In genomic region chr9:129946596-129946995, GRCh38 we compare ENCODE assay signal across 12 cellular contexts.
DNase-seq lines count a peak whose midpoint lies in the region; ATAC-seq and TF ChIP-seq lines count a peak whose summit lies in the region.
"Had no signal": no experiment of that assay in that cellular context is flagged by ENCODE, and none has a peak within 500 bp of the region (broad histone marks: within the 10 kb centered on the region; RNA-seq: fewer than 3 reads in every experiment).

No MANE protein-coding gene starts in this region.

- H3K36me3 ChIP-seq in upper lobe of right lung (peaks cover 8% of the 10 kb centered on the region), aorta (ENCODE audit: control insufficient read depth in 1 of 2, insufficient read depth in 2 of 2, low read length in 1 of 2) (no peaks in the 10 kb centered on the region)

- TF ChIP-seq CTCF in upper lobe of right lung (IDR thresholded peaks at IDR 0.05) = no peak

- POLR2A ChIA-PET in activated CD8-positive, alpha-beta T cell treated with anti-CD3 and anti-CD28 coated beads, Interleukin-2, amount 10 ng/mL, durations not matched to agents 7 days and 5 days (lab: Charles Lee) = interaction anchor here (2.1 to 2.6 kb wide), 2 partner anchors 55 to 58 kb away, joined by 8 to 15 read pairs; no protein-coding TSS in a partner anchor

- H3K27ac ChIP-seq in upper lobe of right lung = peak overlapping the region; percentile 69
- peak overlapping the region in 1 of 2 donors; percentile 14 for H3K27ac ChIP-seq in aorta (ENCODE audit: low read depth in 1 of 2, low read length in 2 of 2)

- H3K27ac Mint-ChIP-seq in activated T-cell treated with anti-CD3 and anti-CD28 coated beads, Interleukin-2, amount 50 U/mL, for 72 hours = peak overlapping the region; percentile 96
- H3K27ac Mint-ChIP-seq in activated CD8-positive, alpha-beta T cell treated with anti-CD3 and anti-CD28 coated beads, Interleukin-2, amount 10 ng/mL, durations not matched to agents 7 days and 5 days = peak overlapping the region; percentile 85
- H3K27ac Mint-ChIP-seq: mesothelial cell of epicardium had no signal

- 70 to 71% methylated on average over 2 of the region's 2 CpGs for WGBS in aorta, 2 donors

- H3K27me3 ChIP-seq in upper lobe of right lung = no peaks in the 10 kb centered on the region
- no peaks in the 10 kb centered on the region for H3K27me3 ChIP-seq in aorta (ENCODE audit: control insufficient read depth in 1 of 2, insufficient read depth in 2 of 2, low read length in 1 of 2)
- H3K27me3 ChIP-seq: gastrocnemius medialis had no signal

- CTCF ChIA-PET in activated CD8-positive, alpha-beta T cell treated with anti-CD3 and anti-CD28 coated beads, Interleukin-2, amount 10 ng/mL, durations not matched to agents 7 days and 5 days (lab: Charles Lee) = interaction anchor here (1.0 kb wide), 1 partner anchor 15 kb away, joined by 4 read pairs; no protein-coding TSS in a partner anchor

- peaks cover 5 to 9% of the 10 kb centered on the region in 2 donors for H3K9me3 Mint-ChIP-seq in activated T-cell treated with anti-CD3 and anti-CD28 coated beads, Interleukin-2, amount 50 U/mL, for 72 hours
- peaks cover 12% of the 10 kb centered on the region for H3K9me3 Mint-ChIP-seq in activated CD8-positive, alpha-beta T cell treated with anti-CD3 and anti-CD28 coated beads, Interleukin-2, amount 10 ng/mL, durations not matched to agents 7 days and 5 days (ENCODE audit: insufficient read depth)

- H3K4me1 ChIP-seq in upper lobe of right lung (peaks cover 18% of the 10 kb centered on the region), aorta (ENCODE audit: control insufficient read depth in 1 of 2, insufficient read depth in 2 of 2, low read length in 2 of 2) (peaks cover 4 to 9% of the 10 kb centered on the region in 2 donors)

- peaks cover 72% of the 10 kb centered on the region for H3K4me1 Mint-ChIP-seq in activated T-cell treated with anti-CD3 and anti-CD28 coated beads, Interleukin-2, amount 50 U/mL, for 72 hours (ENCODE audit: low read depth)
- peaks cover 56% of the 10 kb centered on the region for H3K4me1 Mint-ChIP-seq in activated CD8-positive, alpha-beta T cell treated with anti-CD3 and anti-CD28 coated beads, Interleukin-2, amount 10 ng/mL, durations not matched to agents 7 days and 5 days (ENCODE audit: low read depth)
- H3K4me1 Mint-ChIP-seq: mesothelial cell of epicardium had no signal

- no peaks in the 10 kb centered on the region for H3K9me3 ChIP-seq in upper lobe of right lung
- H3K9me3 ChIP-seq in aorta (ENCODE audit: control insufficient read depth, low read length) = no peaks in the 10 kb centered on the region
- H3K9me3 ChIP-seq: gastrocnemius medialis had no signal

- no peak overlapping the region for H3K4me3 ChIP-seq in upper lobe of right lung
- no peak overlapping the region for H3K4me3 ChIP-seq in aorta (ENCODE audit: low read length in 2 of 2)
- H3K4me3 ChIP-seq: gastrocnemius medialis had no signal

- no peak for ATAC-seq in activated T-cell treated with anti-CD3 and anti-CD28 coated beads, Interleukin-2, amount 50 U/mL, for 72 hours (replicated peaks in 1 of 2)
- ATAC-seq in activated CD8-positive, alpha-beta T cell treated with anti-CD3 and anti-CD28 coated beads, Interleukin-2, amount 10 ng/mL, durations not matched to agents 7 days and 5 days = no peak
- ATAC-seq in upper lobe of right lung (peak; percentile 31), left colon (no peak), aorta (ENCODE audit: low FRiP score) (no peak)
- ATAC-seq: gastrocnemius medialis had no signal

- peaks cover 30 to 65% of the 10 kb centered on the region in 2 donors for H3K36me3 Mint-ChIP-seq in activated T-cell treated with anti-CD3 and anti-CD28 coated beads, Interleukin-2, amount 50 U/mL, for 72 hours (ENCODE audit: insufficient read depth in 2 of 2)
- H3K36me3 Mint-ChIP-seq in activated CD8-positive, alpha-beta T cell treated with anti-CD3 and anti-CD28 coated beads, Interleukin-2, amount 10 ng/mL, durations not matched to agents 7 days and 5 days (ENCODE audit: low read depth) = peaks cover 72% of the 10 kb centered on the region

- peak overlapping the region; percentile 50 to 80 for H3K4me3 Mint-ChIP-seq in activated T-cell treated with anti-CD3 and anti-CD28 coated beads, Interleukin-2, amount 50 U/mL, for 72 hours
- no peak overlapping the region for H3K4me3 Mint-ChIP-seq in activated CD8-positive, alpha-beta T cell treated with anti-CD3 and anti-CD28 coated beads, Interleukin-2, amount 10 ng/mL, durations not matched to agents 7 days and 5 days
- H3K4me3 Mint-ChIP-seq: mesothelial cell of epicardium had no signal

- no peak for DNase-seq in activated T-cell treated with anti-CD3 and anti-CD28 coated beads, Interleukin-2, amount 50 U/mL, for 72 hours
- no peak for DNase-seq in activated T-cell treated with anti-CD3 and anti-CD28 coated beads for 4 hours
- DNase-seq in activated CD8-positive, alpha-beta T cell treated with anti-CD3 and anti-CD28 coated beads, Interleukin-2, amount 10 ng/mL, durations not matched to agents 7 days and 5 days = no peak
- DNase-seq in medulla oblongata (ENCODE audit: extremely low spot score) = peak; percentile 71
- no peak for DNase-seq in upper lobe of right lung
- no peak for DNase-seq in left colon
- no peak for DNase-seq in aorta
- no peak for DNase-seq in NCI-H1694 treated with DMSO at 0.1 percent for 48 hours (lab: John Stamatoyannopoulos, UW)
- DNase-seq: activated CD4-positive, alpha-beta T cell treated with anti-CD3 and anti-CD28 coated beads, Interleukin-2, amount 50 U/mL, for 1 hour; gastrocnemius medialis; NCI-H2081 treated with DMSO at 0.1 percent for 48 hours had no signal

- H3K27me3 Mint-ChIP-seq in activated T-cell treated with anti-CD3 and anti-CD28 coated beads, Interleukin-2, amount 50 U/mL, for 72 hours (ENCODE audit: low read depth) = no peaks in the 10 kb centered on the region
- H3K27me3 Mint-ChIP-seq in activated CD8-positive, alpha-beta T cell treated with anti-CD3 and anti-CD28 coated beads, Interleukin-2, amount 10 ng/mL, durations not matched to agents 7 days and 5 days (ENCODE audit: low read depth) = no peaks in the 10 kb centered on the region

- intact Hi-C loops in upper lobe of right lung (cut with DNase I) (no loop called here), left colon (cut with DNase I, micrococcal nuclease) (no loop called here), aorta (cut with DNase I) (no loop called here)
